Comparison of ENCODE assay signal across 14 cellular contexts in the genomic region with DNA sequence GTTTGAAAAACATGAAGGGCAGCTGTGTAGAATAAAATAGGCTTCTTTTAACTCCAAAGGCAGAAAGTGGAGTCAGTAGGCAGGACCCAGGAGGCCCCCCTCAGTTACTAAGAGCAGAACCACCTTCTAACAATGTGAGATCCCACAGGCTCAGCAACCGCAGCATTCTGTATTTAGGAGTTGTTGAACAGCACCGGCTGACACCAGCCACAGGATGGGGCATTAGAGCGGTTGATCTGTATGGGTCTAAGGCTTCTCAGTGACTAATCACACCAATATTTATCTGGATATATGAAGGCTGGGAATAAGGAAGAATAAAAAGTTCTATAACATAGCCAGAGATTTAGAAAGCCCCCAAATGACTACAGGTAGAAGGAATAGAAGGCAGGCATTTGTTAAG.
"Had no signal": no experiment of that assay in that cellular context is flagged by ENCODE, and none has a peak within 500 bp of the region (broad histone marks: within the 10 kb centered on the region; RNA-seq: fewer than 3 reads in every experiment).

No MANE protein-coding gene starts in this region.

- H3K9me3 ChIP-seq: pancreas, upper lobe of right lung had no signal

- H3K27me3 ChIP-seq: cardiac muscle cell, pancreas, upper lobe of right lung had no signal

- H3K27ac ChIP-seq: cardiac muscle cell, pancreas, upper lobe of right lung had no signal

- FAIRE-seq: endothelial cell of umbilical vein, pancreas had no signal

- H3K36me3 ChIP-seq: cardiac muscle cell, pancreas, upper lobe of right lung had no signal

- ATAC-seq: activated CD8-positive, alpha-beta memory T cell treated with anti-CD3 and anti-CD28 coated beads, Interleukin-2, amount 10 ng/mL, durations not matched to agents 7 days and 5 days; left lobe of liver had no signal

- H3K4me3 ChIP-seq: cardiac muscle cell, pancreas, upper lobe of right lung had no signal

- DNase-seq: activated CD4-positive, alpha-beta T cell treated with anti-CD3 and anti-CD28 coated beads for 1 hour; activated CD4-positive, alpha-beta T cell treated with anti-CD3 and anti-CD28 coated beads, Interleukin-2, amount 50 U/mL, for 48 hours; activated CD8-positive, alpha-beta memory T cell treated with anti-CD3 and anti-CD28 coated beads, Interleukin-2, amount 10 ng/mL, durations not matched to agents 7 days and 5 days; activated gamma-delta T cell; activated naive CD8-positive, alpha-beta T cell treated with anti-CD3 and anti-CD28 coated beads for 36 hours; activated T-cell treated with anti-CD3 and anti-CD28 coated beads, Interleukin-2, amount 50 U/mL, for 24 hours; anterior cingulate cortex; pancreas; stimulated activated CD4-positive, alpha-beta T cell treated with anti-CD3 and anti-CD28 coated beads, Interleukin-15, amount 100 ng/mL, for 24 hours; stimulated activated CD4-positive, alpha-beta T cell treated with anti-CD3 and anti-CD28 coated beads, Interleukin-4, amount 100 ng/mL, for 24 hours; upper lobe of right lung had no signal
